In genomic region chr20:31674895-31675827, GRCh38 we compare ENCODE assay signal across 8 cellular contexts. TPM values are rescaled to one million over a fixed set of nuclear protein-coding genes. Genes with fewer than 3 reads are reported as not detected.
DNase-seq lines count a peak whose midpoint lies in the region; ATAC-seq and TF ChIP-seq lines count a peak whose summit lies in the region.

No MANE protein-coding gene starts in this region.

- H3K4me1 ChIP-seq in adrenal gland (replicated peaks in 1 of 2) (peaks cover 56 to 88% of the 10 kb centered on the region in 2 donors), spleen (peaks cover 59 to 100% (median 91%) of the 10 kb centered on the region in 6 donors)

- H3K27ac ChIP-seq in adrenal gland = peak overlapping the region; percentile 33 to 94 (median 85)
- H3K27ac ChIP-seq in spleen = peak overlapping the region; percentile 70 to 95 (median 84)

- no peak for TF ChIP-seq CTCF in adrenal gland (IDR thresholded peaks at IDR 0.05)
- no peak for TF ChIP-seq CTCF in spleen (IDR thresholded peaks at IDR 0.05 in 8 of 11, conservative IDR thresholded peaks at IDR 0.05 in 3 of 11)

- H3K9me3 ChIP-seq in adrenal gland (replicated peaks in 1 of 3) (no peaks in the 10 kb centered on the region), spleen (no peaks in the 10 kb centered on the region)

- H3K36me3 ChIP-seq in adrenal gland (replicated peaks in 1 of 2) = no peaks in the 10 kb centered on the region
- peaks cover 0 to 59% (median 0%) of the 10 kb centered on the region in 6 donors for H3K36me3 ChIP-seq in spleen

- H3K27me3 ChIP-seq in adrenal gland (no peaks in the 10 kb centered on the region), spleen (replicated peaks in 1 of 7) (no peaks in the 10 kb centered on the region)

- ATAC-seq in GM18861 (IDR thresholded peaks at IDR 0.05; ENCODE audit: unreplicated experiment) = peak; percentile 78
- peak; percentile 72 for ATAC-seq in HG03378 (IDR thresholded peaks at IDR 0.05; ENCODE audit: unreplicated experiment)

- intact Hi-C loops in adrenal gland (cut with DNase I) = no loop called here
- intact Hi-C loops in spleen (cut with DNase I; ENCODE audit: low total_unique reads) = loop anchor here (5.0 kb wide), 1 partner anchor 37 kb away; no protein-coding TSS in a partner anchor

- WGBS in adrenal gland, 4 donors = 13 to 30% (median 17%) methylated on average over 7 to 10 of the region's 10 CpGs
- 2 to 13% (median 6%) methylated on average over 10 of the region's 10 CpGs for WGBS in spleen, 5 donors

- H3K4me3 ChIP-seq in adrenal gland (peak overlapping the region in 2 of 4 donors; percentile 17 to 49), spleen (peak overlapping the region; percentile 1 to 71 (median 42))

- DNase-seq in T follicular helper cell (ENCODE audit: low read depth) = peak; percentile 38
- peak; percentile 71 to 94 (median 85) for DNase-seq in adrenal gland
- peak; percentile 80 for DNase-seq in hepatic stellate cell (ENCODE audit: low spot score)
- DNase-seq in spleen = peak; percentile 91
- DNase-seq in D341Med (ENCODE audit: low spot score) = no peak
- DNase-seq in NCI-H774 (lab: John Stamatoyannopoulos, UW) = no peak

- TF ChIP-seq POLR2A in adrenal gland (IDR thresholded peaks at IDR 0.05) (peak in 1 of 2 donors; percentile 36), spleen (IDR thresholded peaks at IDR 0.05) (no peak)

RNA-seq across cellular contexts. Expression of gene COX4I2, which starts 37.4 kb away (rescaled TPM):
- not detected for total RNA-seq in adrenal gland
- 10 to 100 TPM in 1 of 3 donors, 1 to 10 TPM in 1, under 1 TPM in 1; 0.26 to 12.9 (median 2.8) TPM for polyA plus RNA-seq in adrenal gland
- total RNA-seq in spleen = 1 to 10 TPM in 3 of 7 donors, not detected in 4; 1.1 to 1.5 (median 1.5) TPM
- polyA plus RNA-seq in spleen = 1 to 10 TPM; 1.9 to 4.6 (median 2.0) TPM

RNA-seq across cellular contexts. Expression of gene BCL2L1, which starts 47.5 kb away (rescaled TPM):
- total RNA-seq in adrenal gland (100 to 1,000 TPM in 2 of 8 donors, 10 to 100 TPM in 6; 53.8 to 143 (median 84.6) TPM), spleen (100 to 1,000 TPM in 4 of 7 donors, 10 to 100 TPM in 3; 70.2 to 167 (median 107) TPM)
- polyA plus RNA-seq in adrenal gland (10 to 100 TPM; 40.2 to 67.9 (median 40.8) TPM), spleen (10 to 100 TPM; 18.7 to 55.5 (median 22.7) TPM)

Comparison
In these comparisons a context has a peak if more than half of its experiments do, and no peak if none do; other contexts are left out.
1. DNase-seq: peak in T follicular helper cell (single experiment), adrenal gland (7 of 7), hepatic stellate cell (single experiment) and spleen (single experiment); none in D341Med (single experiment) and NCI-H774 (single experiment).